8 cellular contexts compared by ENCODE assay signal in genomic region chr5:55691265-55692105, GRCh38. TPM values are rescaled to one million over a fixed set of nuclear protein-coding genes. Genes with fewer than 3 reads are reported as not detected.
DNase-seq lines count a peak whose midpoint lies in the region; ATAC-seq and TF ChIP-seq lines count a peak whose summit lies in the region.

No MANE protein-coding gene starts in this region.

- H2AFZ ChIP-seq in SK-N-SH (ENCODE audit: low read depth) (no peak overlapping the region), neuronal stem cell (ENCODE audit: low read length) (no peak overlapping the region)

- TF ChIP-seq RAD21 in SK-N-SH (IDR thresholded peaks at IDR 0.05; ENCODE audit: low read length), result peak; percentile 78

- H3K36me3 ChIP-seq in SK-N-SH (replicated peaks in 1 of 2; ENCODE audit: control insufficient read depth in 1 of 2, insufficient read depth in 2 of 2, low read length in 1 of 2), result peaks cover 0 to 12% of the 10 kb centered on the region in 2 experiments
- no peaks in the 10 kb centered on the region for H3K36me3 ChIP-seq in neuronal stem cell (replicated peaks in 1 of 2; ENCODE audit: control insufficient read depth in 2 of 2, insufficient read depth in 2 of 2, low read length in 2 of 2)

- CTCF ChIA-PET in SK-N-SH (lab: Yijun Ruan, JAX), result interaction anchor here (0.6 to 2.5 kb wide), 47 partner anchors 8 to 519 kb away, joined by 3 to 24 read pairs (median 4); no protein-coding TSS in a partner anchor

- H3K23ac ChIP-seq in neuronal stem cell (ENCODE audit: low read depth, low read length, poor library complexity), result no peak overlapping the region

- no peak overlapping the region for H2BK5ac ChIP-seq in neuronal stem cell (ENCODE audit: low read length)

- no peaks in the 10 kb centered on the region for H3K27me3 ChIP-seq in SK-N-SH (ENCODE audit: insufficient read depth)
- no peaks in the 10 kb centered on the region for H3K27me3 ChIP-seq in neuronal stem cell (ENCODE audit: control insufficient read depth in 3 of 3, insufficient read depth in 3 of 3, low read depth in 1 of 3, low read length in 3 of 3)

- H2BK12ac ChIP-seq in neuronal stem cell (ENCODE audit: low read length), result no peak overlapping the region

- H4K8ac ChIP-seq in neuronal stem cell (ENCODE audit: low read depth, low read length), result no peak overlapping the region

- H3K14ac ChIP-seq in neuronal stem cell (ENCODE audit: low read length), result no peak overlapping the region

- peak; percentile 59 for DNase-seq in DMS53 treated with DMSO at 0.1 percent for 48 hours (lab: John Stamatoyannopoulos, UW; ENCODE audit: unreplicated experiment)
- peak; percentile 59 for DNase-seq in LNCaP clone FGC (ENCODE audit: low read depth)
- DNase-seq in SK-N-SH, result peak; percentile 65
- DNase-seq in fibroblast of mammary gland (ENCODE audit: low read depth), result peak; percentile 70
- DNase-seq in omental fat pad (ENCODE audit: low spot score), result no peak
- DNase-seq in neuronal stem cell (ENCODE audit: low spot score), result no peak

- H3K9ac ChIP-seq in SK-N-SH (no peak overlapping the region), neuronal stem cell (ENCODE audit: low read depth, low read length, poor library complexity) (no peak overlapping the region)

- H3K4ac ChIP-seq in neuronal stem cell (ENCODE audit: low read length), result no peak overlapping the region

- peaks cover 3% of the 10 kb centered on the region for H3F3A ChIP-seq in SK-N-SH (replicated peaks; ENCODE audit: insufficient read depth)

- no peaks in the 10 kb centered on the region for H3K79me1 ChIP-seq in neuronal stem cell (ENCODE audit: low read depth, low read length)

- H3K79me2 ChIP-seq in SK-N-SH (ENCODE audit: insufficient read depth), result peaks cover 5% of the 10 kb centered on the region; the same call in 1 of the 2 replicates

- H4K91ac ChIP-seq in neuronal stem cell (ENCODE audit: low read depth, low read length, poor library complexity), result no peak overlapping the region

- peak; percentile 61 for TF ChIP-seq CTCF in LNCaP clone FGC (IDR thresholded peaks at IDR 0.05; ENCODE audit: control insufficient read depth, extremely low read depth, insufficient read depth)
- TF ChIP-seq CTCF in SK-N-SH (IDR thresholded peaks at IDR 0.05), result peak; percentile 78
- TF ChIP-seq CTCF in fibroblast of mammary gland (conservative IDR thresholded peaks at IDR 0.05; ENCODE audit: control insufficient read depth, insufficient read depth, low read depth, low read length), result peak; percentile 51
- TF ChIP-seq CTCF in omental fat pad (IDR thresholded peaks at IDR 0.05), result peak in 1 of 3 donors; percentile 30

- H2AK5ac ChIP-seq in neuronal stem cell (ENCODE audit: low read depth, low read length), result no peak overlapping the region

- no peak overlapping the region for H2BK15ac ChIP-seq in neuronal stem cell (ENCODE audit: low read length)

- ATAC-seq in omental fat pad (ENCODE audit: low FRiP score) (peak; percentile 44), HG02623 (IDR thresholded peaks at IDR 0.05; ENCODE audit: unreplicated experiment) (no peak), HG02642 (IDR thresholded peaks at IDR 0.05; ENCODE audit: poor library complexity, unreplicated experiment) (no peak)

- no peak overlapping the region for H2BK120ac ChIP-seq in neuronal stem cell (ENCODE audit: low read depth, low read length)

- no peak for TF ChIP-seq EP300 in SK-N-SH (IDR thresholded peaks at IDR 0.05; ENCODE audit: borderline replicate concordance in 1 of 2, low read depth in 1 of 2, low read length in 1 of 2)

- H3K4me3 ChIP-seq in LNCaP clone FGC (ENCODE audit: low read depth, low read length), result no peak overlapping the region
- no peak overlapping the region for H3K4me3 ChIP-seq in SK-N-SH (ENCODE audit: low read depth in 2 of 2, low read length in 1 of 2)
- H3K4me3 ChIP-seq in fibroblast of mammary gland (ENCODE audit: control insufficient read depth, low read depth, low read length), result no peak overlapping the region
- H3K4me3 ChIP-seq in neuronal stem cell (ENCODE audit: low read length in 2 of 2), result no peak overlapping the region

- POLR2A ChIA-PET in SK-N-SH (lab: Yijun Ruan, JAX), result interaction anchor here (1.0 kb wide), 1 partner anchor 157 kb away, joined by 5 read pairs; the partner anchor contains the start of gene PLPP1

- H3K4me1 ChIP-seq in SK-N-SH (ENCODE audit: control insufficient read depth in 1 of 2, insufficient read depth in 2 of 2, low read depth in 1 of 2, low read length in 1 of 2) (peaks cover 0 to 2% of the 10 kb centered on the region in 2 experiments; a peak in 3 of 4 replicates), neuronal stem cell (ENCODE audit: control insufficient read depth in 2 of 2, insufficient read depth in 1 of 2, low read depth in 1 of 2, low read length in 2 of 2) (peaks cover 0 to 5% of the 10 kb centered on the region in 2 donors)

- no peaks in the 10 kb centered on the region; the same call in 1 of the 2 replicates for H3K9me2 ChIP-seq in SK-N-SH

- H3K4me2 ChIP-seq in SK-N-SH, result no peak overlapping the region
- no peak overlapping the region for H3K4me2 ChIP-seq in neuronal stem cell (ENCODE audit: insufficient read depth, low read length, poor library complexity, severe bottlenecking)

- H3K18ac ChIP-seq in neuronal stem cell (ENCODE audit: low read length), result no peak overlapping the region

- no peaks in the 10 kb centered on the region for H4K20me1 ChIP-seq in SK-N-SH (ENCODE audit: insufficient read depth)

- H3K9me3 ChIP-seq in SK-N-SH (no peaks in the 10 kb centered on the region), neuronal stem cell (replicated peaks in 1 of 2; ENCODE audit: control insufficient read depth in 2 of 2, insufficient read depth in 1 of 2, low read depth in 1 of 2, low read length in 2 of 2) (no peaks in the 10 kb centered on the region)

- H3K27ac ChIP-seq in SK-N-SH (ENCODE audit: low read depth in 2 of 2, low read length in 1 of 2), result no peak overlapping the region
- H3K27ac ChIP-seq in neuronal stem cell (replicated peaks; ENCODE audit: low read length), result no peak overlapping the region

- 89% methylated on average over 2 of the region's 2 CpGs for WGBS in SK-N-SH (ENCODE audit: low lambda C conversion rate)
- no CpG with 5 or more reads among the region's 2 CpGs for WGBS in neuronal stem cell (ENCODE audit: extremely low coverage in 2 of 2, insufficient read length in 2 of 2, insufficient replicate concordance in 1 of 2), 2 donors

TF ChIP-seq in SK-N-SH, 30 proteins besides CTCF, POLR2A, EP300 and RAD21:
- peak; percentile 62 for TF ChIP-seq SMC3 (IDR thresholded peaks at IDR 0.05; ENCODE audit: low read depth, low read length)
- TF ChIP-seq FOXM1 (IDR thresholded peaks at IDR 0.05; ENCODE audit: low read depth), result no peak
- no peak for TF ChIP-seq ELF1 (IDR thresholded peaks at IDR 0.05)
- TF ChIP-seq TEAD4 (IDR thresholded peaks at IDR 0.05; ENCODE audit: borderline replicate concordance, insufficient read depth), result no peak
- no peak for TF ChIP-seq JUND (IDR thresholded peaks at IDR 0.05)
- TF ChIP-seq, protein P1, sequence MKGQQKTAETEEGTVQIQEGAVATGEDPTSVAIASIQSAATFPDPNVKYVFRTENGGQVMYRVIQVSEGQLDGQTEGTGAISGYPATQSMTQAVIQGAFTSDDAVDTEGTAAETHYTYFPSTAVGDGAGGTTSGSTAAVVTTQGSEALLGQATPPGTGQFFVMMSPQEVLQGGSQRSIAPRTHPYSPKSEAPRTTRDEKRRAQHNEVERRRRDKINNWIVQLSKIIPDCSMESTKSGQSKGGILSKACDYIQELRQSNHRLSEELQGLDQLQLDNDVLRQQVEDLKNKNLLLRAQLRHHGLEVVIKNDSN (IDR thresholded peaks at IDR 0.05; ENCODE audit: borderline replicate concordance, low read depth), result no peak
- TF ChIP-seq, protein P2, sequence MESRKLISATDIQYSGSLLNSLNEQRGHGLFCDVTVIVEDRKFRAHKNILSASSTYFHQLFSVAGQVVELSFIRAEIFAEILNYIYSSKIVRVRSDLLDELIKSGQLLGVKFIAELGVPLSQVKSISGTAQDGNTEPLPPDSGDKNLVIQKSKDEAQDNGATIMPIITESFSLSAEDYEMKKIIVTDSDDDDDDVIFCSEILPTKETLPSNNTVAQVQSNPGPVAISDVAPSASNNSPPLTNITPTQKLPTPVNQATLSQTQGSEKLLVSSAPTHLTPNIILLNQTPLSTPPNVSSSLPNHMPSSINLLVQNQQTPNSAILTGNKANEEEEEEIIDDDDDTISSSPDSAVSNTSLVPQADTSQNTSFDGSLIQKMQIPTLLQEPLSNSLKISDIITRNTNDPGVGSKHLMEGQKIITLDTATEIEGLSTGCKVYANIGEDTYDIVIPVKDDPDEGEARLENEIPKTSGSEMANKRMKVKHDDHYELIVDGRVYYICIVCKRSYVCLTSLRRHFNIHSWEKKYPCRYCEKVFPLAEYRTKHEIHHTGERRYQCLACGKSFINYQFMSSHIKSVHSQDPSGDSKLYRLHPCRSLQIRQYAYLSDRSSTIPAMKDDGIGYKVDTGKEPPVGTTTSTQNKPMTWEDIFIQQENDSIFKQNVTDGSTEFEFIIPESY (IDR thresholded peaks at IDR 0.05; ENCODE audit: borderline replicate concordance, low read depth), result no peak

RNA-seq across cellular contexts. Expression of gene SLC38A9, which starts 20.6 kb away (rescaled TPM):
- 6.9 and 14.2 TPM in 2 replicates for polyA plus RNA-seq in SK-N-SH (2012; rRNA removed)
- polyA plus RNA-seq in SK-N-SH (2012; cell fraction: cytosol; rRNA removed), result 10.9 and 13.4 TPM in 2 replicates
- polyA plus RNA-seq in SK-N-SH (2012; cell fraction: nucleus; rRNA removed), result 14.9 and 15.6 TPM in 2 replicates
- total RNA-seq in omental fat pad, result 10 to 100 TPM; 13.2 to 26.2 (median 20.1) TPM
- polyA plus RNA-seq in neuronal stem cell (2013, experiment 1 of 2), result 25.8 TPM
- polyA plus RNA-seq in neuronal stem cell (2013, experiment 2 of 2), result 21.3 TPM

RNA-seq across cellular contexts. Expression of gene DDX4, which starts 46.4 kb away (rescaled TPM):
- not detected in 2 replicates for polyA plus RNA-seq in SK-N-SH (2012; rRNA removed)
- not detected in 2 replicates for polyA plus RNA-seq in SK-N-SH (2012; cell fraction: cytosol; rRNA removed)
- polyA plus RNA-seq in SK-N-SH (2012; cell fraction: nucleus; rRNA removed), result 0.02 TPM in 1 of 2 replicates, not detected in the other
- total RNA-seq in omental fat pad, result not detected
- 0.07 TPM for polyA plus RNA-seq in neuronal stem cell (2013, experiment 1 of 2)
- polyA plus RNA-seq in neuronal stem cell (2013, experiment 2 of 2), result 0.06 TPM

Comparison
In these comparisons a context has a peak if more than half of its experiments do, and no peak if none do; other contexts are left out.
1. DNase-seq: peak in DMS53 treated with DMSO at 0.1 percent for 48 hours (single experiment), LNCaP clone FGC (single experiment), SK-N-SH (single experiment) and fibroblast of mammary gland (single experiment); none in omental fat pad (single experiment) and neuronal stem cell (single experiment).